ENCODE assay signal across 14 cellular contexts in the genomic region with DNA sequence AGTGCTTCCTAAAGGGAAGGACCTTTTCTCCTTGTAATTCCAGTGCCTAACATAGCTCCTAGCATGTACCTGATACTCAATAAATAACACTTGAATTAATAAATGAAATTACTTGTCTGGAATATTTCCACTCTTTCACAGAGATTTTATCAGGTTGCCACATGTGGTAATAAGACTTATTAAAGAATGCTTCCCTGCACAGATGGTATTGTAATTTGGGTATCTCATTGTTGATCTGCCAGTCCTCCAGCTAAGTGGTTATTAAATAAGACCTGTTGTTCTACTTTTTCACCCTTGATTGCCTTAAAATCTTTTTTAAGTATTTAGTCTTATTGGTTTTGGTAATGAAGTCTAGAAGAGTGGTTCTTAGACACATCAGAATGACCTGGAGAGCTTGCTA. TPM values are rescaled to one million over a fixed set of nuclear protein-coding genes. Genes with fewer than 3 reads are reported as not detected.
DNase-seq lines count a peak whose midpoint lies in the region; ATAC-seq, FAIRE-seq and TF ChIP-seq lines count a peak whose summit lies in the region.
"Had no signal": no experiment of that assay in that cellular context is flagged by ENCODE, and none has a peak within 500 bp of the region (broad histone marks: within the 10 kb centered on the region; RNA-seq: fewer than 3 reads in every experiment).

No MANE protein-coding gene starts in this region.

- H3K9me1 ChIP-seq in endothelial cell of umbilical vein (replicated peaks; ENCODE audit: control insufficient read depth, extremely low read depth, insufficient read depth, low read length), result no peaks in the 10 kb centered on the region

- dilution Hi-C loops in endothelial cell of umbilical vein (cut with MboI; ENCODE audit: extremely low pct_ligation_motif_present, low sequenced_read_pairs), result no loop called here

- FAIRE-seq in endothelial cell of umbilical vein (lab: Jason Lieb, UNC), result no peak
- FAIRE-seq: A549, H54 had no signal

- H3K4me1 ChIP-seq in endothelial cell of umbilical vein (ENCODE audit: control insufficient read depth, extremely low read depth, insufficient read depth, low read length), result no peaks in the 10 kb centered on the region
- H3K4me1 ChIP-seq: A549 had no signal

- H3K4me3 Mint-ChIP-seq in activated T-cell treated with anti-CD3 and anti-CD28 coated beads, Interleukin-2, amount 50 U/mL, for 72 hours, result no peak overlapping the region
- H3K4me3 Mint-ChIP-seq: CD4-positive, alpha-beta memory T cell had no signal

- no peaks in the 10 kb centered on the region for H3K36me3 ChIP-seq in endothelial cell of umbilical vein (ENCODE audit: control insufficient read depth in 2 of 2, extremely low read depth in 1 of 2, insufficient read depth in 2 of 2, low read length in 2 of 2)
- H3K36me3 ChIP-seq: BE2C had no signal

- no peak for TF ChIP-seq POLR2A in endothelial cell of umbilical vein (IDR thresholded peaks at IDR 0.05; ENCODE audit: low read depth, low read length)

- no peaks in the 10 kb centered on the region for H3K79me2 ChIP-seq in endothelial cell of umbilical vein (ENCODE audit: control insufficient read depth, insufficient read depth, low read length)

- H3K9ac ChIP-seq in endothelial cell of umbilical vein (replicated peaks; ENCODE audit: extremely low read depth, insufficient read depth, low read length), result no peak overlapping the region
- H3K9ac ChIP-seq: GM23248 had no signal

- no peaks in the 10 kb centered on the region for H3K9me3 ChIP-seq in endothelial cell of umbilical vein (replicated peaks; ENCODE audit: control insufficient read depth, insufficient read depth, low read length)
- H3K9me3 ChIP-seq: A549, BE2C had no signal

- CTCF ChIA-PET in endothelial cell of umbilical vein (lab: Charles Lee), result interaction anchor here (0.6 to 6.1 kb wide), 10 partner anchors 16 to 1600 kb away, joined by 3 to 90 read pairs (median 4); a partner anchor contains a TSS

- ATAC-seq in activated T-cell treated with anti-CD3 and anti-CD28 coated beads, Interleukin-2, amount 50 U/mL, for 72 hours (replicated peaks in 1 of 2), result no peak
- ATAC-seq: A549, HCT116 had no signal

- H3K27ac Mint-ChIP-seq in activated T-cell treated with anti-CD3 and anti-CD28 coated beads, Interleukin-2, amount 50 U/mL, for 72 hours, result no peak overlapping the region
- H3K27ac Mint-ChIP-seq: CD4-positive, alpha-beta memory T cell had no signal

- H3K9me3 Mint-ChIP-seq in activated T-cell treated with anti-CD3 and anti-CD28 coated beads, Interleukin-2, amount 50 U/mL, for 72 hours, result no peaks in the 10 kb centered on the region
- H3K9me3 Mint-ChIP-seq: CD4-positive, alpha-beta memory T cell had no signal

- H3K4me1 Mint-ChIP-seq in activated T-cell treated with anti-CD3 and anti-CD28 coated beads, Interleukin-2, amount 50 U/mL, for 72 hours (ENCODE audit: low read depth), result peaks cover 11% of the 10 kb centered on the region

- H3K27me3 Mint-ChIP-seq in activated T-cell treated with anti-CD3 and anti-CD28 coated beads, Interleukin-2, amount 50 U/mL, for 72 hours (ENCODE audit: low read depth), result no peaks in the 10 kb centered on the region

- no peak overlapping the region for H3K27ac ChIP-seq in endothelial cell of umbilical vein (ENCODE audit: insufficient read depth, low read depth, low read length)
- H3K27ac ChIP-seq: A549, C4-2B, GM23248 had no signal

- peak; percentile 12 for DNase-seq in DMS 273 treated with DMSO at 0.1 percent for 48 hours (lab: John Stamatoyannopoulos, UW)
- peak; percentile 89 for DNase-seq in DMS79 treated with DMSO at 0.1 percent for 48 hours (lab: John Stamatoyannopoulos, UW)
- peak; percentile 79 for DNase-seq in NCI-H524 treated with DMSO at 0.1 percent for 48 hours (lab: John Stamatoyannopoulos, UW)
- peak; percentile 9 for DNase-seq in endothelial cell of umbilical vein (ENCODE audit: low read depth, low spot score)
- DNase-seq in activated T-cell treated with anti-CD3 and anti-CD28 coated beads, Interleukin-2, amount 50 U/mL, for 72 hours, result no peak
- no peak for DNase-seq in cerebellum (ENCODE audit: low spot score)
- DNase-seq in activated CD4-positive, CD25-positive, alpha-beta regulatory T cell treated with anti-CD3 and anti-CD28 coated beads, Interleukin-2, amount 50 U/mL, for 72 hours, result no peak
- DNase-seq: BE2C; CD4-positive, alpha-beta memory T cell; GM23248 had no signal

- no peaks in the 10 kb centered on the region for H4K20me1 ChIP-seq in endothelial cell of umbilical vein (replicated peaks; ENCODE audit: control insufficient read depth, extremely low read depth, insufficient read depth, low read length)

- peaks cover 4 to 5% of the 10 kb centered on the region in 2 experiments for H3K27me3 ChIP-seq in endothelial cell of umbilical vein (ENCODE audit: control insufficient read depth in 2 of 2, insufficient read depth in 2 of 2, low read length in 2 of 2)

- H3K36me3 Mint-ChIP-seq in activated T-cell treated with anti-CD3 and anti-CD28 coated beads, Interleukin-2, amount 50 U/mL, for 72 hours (ENCODE audit: insufficient read depth in 2 of 2), result no peaks in the 10 kb centered on the region
- H3K36me3 Mint-ChIP-seq: CD4-positive, alpha-beta memory T cell had no signal

- intact Hi-C loops in endothelial cell of umbilical vein (cut with micrococcal nuclease), result loop anchor here (2.0 kb wide), 2 partner anchors 37 to 271 kb away; a partner anchor contains a TSS

- no peak overlapping the region for H3K4me3 ChIP-seq in endothelial cell of umbilical vein (replicated peaks in 1 of 3; ENCODE audit: insufficient read depth in 1 of 3, low read depth in 1 of 3, low read length in 3 of 3)
- H3K4me3 ChIP-seq: A549, GM23248 had no signal

- POLR2A ChIA-PET in endothelial cell of umbilical vein (lab: Charles Lee), result no interaction called here

- no peak for TF ChIP-seq CTCF in endothelial cell of umbilical vein (IDR thresholded peaks at IDR 0.05; ENCODE audit: extremely low read depth in 1 of 2, insufficient read depth in 1 of 2, low read depth in 1 of 2, low read length in 2 of 2)

- H2AFZ ChIP-seq in endothelial cell of umbilical vein (ENCODE audit: low read depth, low read length), result no peak overlapping the region
- H2AFZ ChIP-seq: GM23248 had no signal

- no TSS peak for BruUV-seq in endothelial cell of umbilical vein (replicated peaks; lab: Mats Ljungman, UMichigan)

- H3K4me2 ChIP-seq in endothelial cell of umbilical vein (ENCODE audit: insufficient read depth, low read length), result no peak overlapping the region
- H3K4me2 ChIP-seq: A549 had no signal

TF ChIP-seq in endothelial cell of umbilical vein, 7 proteins besides CTCF, POLR2A, EP300 and RAD21:
- TF ChIP-seq EZH2 (IDR thresholded peaks at IDR 0.05; ENCODE audit: borderline replicate concordance, low read depth, low read length, severe bottlenecking) (no peak), MYC (IDR thresholded peaks at IDR 0.05; ENCODE audit: low read depth, low read length) (no peak)
- TF ChIP-seq, protein P1, sequence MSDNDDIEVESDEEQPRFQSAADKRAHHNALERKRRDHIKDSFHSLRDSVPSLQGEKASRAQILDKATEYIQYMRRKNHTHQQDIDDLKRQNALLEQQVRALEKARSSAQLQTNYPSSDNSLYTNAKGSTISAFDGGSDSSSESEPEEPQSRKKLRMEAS (IDR thresholded peaks at IDR 0.05; ENCODE audit: insufficient read depth, insufficient read length), result no peak

RNA-seq across cellular contexts. Expression of a gene that starts 28.1 kb away (rescaled TPM):
- total RNA-seq in endothelial cell of umbilical vein (15.5 and 17.3 TPM in 2 replicates), cerebellum (25.6 TPM)
- 0.92 and 2.2 TPM in 2 replicates for polyA plus RNA-seq in endothelial cell of umbilical vein
- polyA plus RNA-seq in endothelial cell of umbilical vein (2011; cell fraction: cytosol; rRNA removed), result 4.3 and 4.5 TPM in 2 replicates
- polyA plus RNA-seq in endothelial cell of umbilical vein (2011; cell fraction: nucleus; rRNA removed), result 2.2 and 5.7 TPM in 2 replicates
- 21.6 and 26.2 TPM in 2 replicates for polyA plus RNA-seq in endothelial cell of umbilical vein (2012)
- polyA minus RNA-seq in endothelial cell of umbilical vein, result 0.64 and 1.00 TPM in 2 replicates
- 2.8 TPM for polyA minus RNA-seq in endothelial cell of umbilical vein (2011; cell fraction: cytosol; rRNA and poly(A)+ RNA removed)
- polyA minus RNA-seq in endothelial cell of umbilical vein (2011; cell fraction: nucleus; rRNA and poly(A)+ RNA removed), result 0.87 and 2.1 TPM in 2 replicates
- 10 to 100 TPM; 29.3 to 30.1 TPM for total RNA-seq in activated T-cell treated with anti-CD3 and anti-CD28 coated beads, Interleukin-2, amount 50 U/mL, for 72 hours

RNA-seq across cellular contexts. Expression of a gene that starts 36.9 kb away (rescaled TPM):
- total RNA-seq in endothelial cell of umbilical vein, result 4.8 and 5.3 TPM in 2 replicates
- 2.0 and 2.1 TPM in 2 replicates for polyA plus RNA-seq in endothelial cell of umbilical vein
- 1.5 and 1.6 TPM in 2 replicates for polyA plus RNA-seq in endothelial cell of umbilical vein (2011; cell fraction: cytosol; rRNA removed)
- polyA plus RNA-seq in endothelial cell of umbilical vein (2011; cell fraction: nucleus; rRNA removed), result 1.7 and 2.1 TPM in 2 replicates
- polyA plus RNA-seq in endothelial cell of umbilical vein (2012), result 3.8 and 4.6 TPM in 2 replicates
- polyA minus RNA-seq in endothelial cell of umbilical vein, result 4.0 and 4.2 TPM in 2 replicates
- 5.8 TPM for polyA minus RNA-seq in endothelial cell of umbilical vein (2011; cell fraction: cytosol; rRNA and poly(A)+ RNA removed)
- polyA minus RNA-seq in endothelial cell of umbilical vein (2011; cell fraction: nucleus; rRNA and poly(A)+ RNA removed), result 4.4 and 6.4 TPM in 2 replicates
- 1 to 10 TPM; 5.4 to 6.0 TPM for total RNA-seq in activated T-cell treated with anti-CD3 and anti-CD28 coated beads, Interleukin-2, amount 50 U/mL, for 72 hours
- total RNA-seq in cerebellum, result 12.9 TPM

RNA-seq across cellular contexts. Expression of a gene that starts 37.0 kb away (rescaled TPM):
- 15.0 and 16.7 TPM in 2 replicates for total RNA-seq in endothelial cell of umbilical vein
- 8.9 and 15.7 TPM in 2 replicates for polyA plus RNA-seq in endothelial cell of umbilical vein
- 18.4 and 25.2 TPM in 2 replicates for polyA plus RNA-seq in endothelial cell of umbilical vein (2011; cell fraction: cytosol; rRNA removed)
- 9.8 and 10.9 TPM in 2 replicates for polyA plus RNA-seq in endothelial cell of umbilical vein (2011; cell fraction: nucleus; rRNA removed)
- 68.4 and 83.6 TPM in 2 replicates for polyA plus RNA-seq in endothelial cell of umbilical vein (2012)
- 1.8 and 2.2 TPM in 2 replicates for polyA minus RNA-seq in endothelial cell of umbilical vein
- polyA minus RNA-seq in endothelial cell of umbilical vein (2011; cell fraction: cytosol; rRNA and poly(A)+ RNA removed), result 4.7 TPM
- 1.1 and 3.5 TPM in 2 replicates for polyA minus RNA-seq in endothelial cell of umbilical vein (2011; cell fraction: nucleus; rRNA and poly(A)+ RNA removed)
- 1 to 10 TPM; 4.5 to 6.3 TPM for total RNA-seq in activated T-cell treated with anti-CD3 and anti-CD28 coated beads, Interleukin-2, amount 50 U/mL, for 72 hours
- 6.0 TPM for total RNA-seq in cerebellum

Comparison
In these comparisons a context has a peak if more than half of its experiments do, and no peak if none do; other contexts are left out.
1. DNase-seq: peak in DMS 273 treated with DMSO at 0.1 percent for 48 hours (single experiment), DMS79 treated with DMSO at 0.1 percent for 48 hours (single experiment), NCI-H524 treated with DMSO at 0.1 percent for 48 hours (single experiment) and endothelial cell of umbilical vein (single experiment); none in activated T-cell treated with anti-CD3 and anti-CD28 coated beads, Interleukin-2, amount 50 U/mL, for 72 hours (0 of 2), cerebellum (single experiment) and activated CD4-positive, CD25-positive, alpha-beta regulatory T cell treated with anti-CD3 and anti-CD28 coated beads, Interleukin-2, amount 50 U/mL, for 72 hours (single experiment).